In genomic region chr17:77281904-77282367, GRCh38 we compare ENCODE assay signal across 8 cellular contexts.
DNase-seq lines count a peak whose midpoint lies in the region; ATAC-seq and TF ChIP-seq lines count a peak whose summit lies in the region.

No MANE protein-coding gene starts in this region.

- H3K9me3 ChIP-seq in colonic mucosa (no peaks in the 10 kb centered on the region), neural cell (ENCODE audit: low read length) (no peaks in the 10 kb centered on the region)

- H3K4me2 ChIP-seq in KMS-11, result peak overlapping the region; percentile 92
- peak overlapping the region; percentile 33 for H3K4me2 ChIP-seq in neural cell (ENCODE audit: low read length)

- H3F3A ChIP-seq in neural cell (ENCODE audit: insufficient read depth, low read length, poor library complexity, severe bottlenecking), result no peaks in the 10 kb centered on the region

- H3K9ac ChIP-seq in KMS-11 (peak overlapping the region; percentile 56; the same call in 1 of the 2 replicates), colonic mucosa (ENCODE audit: low read depth in 2 of 2, low read length in 2 of 2) (peak overlapping the region; percentile 89 to 93), neural cell (ENCODE audit: low read length) (peak overlapping the region; percentile 13)

- TF ChIP-seq RAD21 in neural cell (conservative IDR thresholded peaks at IDR 0.05), result no peak

- H3K27ac ChIP-seq in KMS-11, result no peak overlapping the region
- peak overlapping the region; percentile 86 for H3K27ac ChIP-seq in colonic mucosa
- H3K27ac ChIP-seq in neural cell (ENCODE audit: low read length), result no peak overlapping the region

- no peak overlapping the region for H3K4me3 ChIP-seq in KMS-11 (IDR thresholded peaks at IDR 0.05; ENCODE audit: insufficient read depth, low read depth, low read length)
- peak overlapping the region; percentile 73 for H3K4me3 ChIP-seq in colonic mucosa
- H3K4me3 ChIP-seq in neural cell (ENCODE audit: low read length), result peak overlapping the region; percentile 77

- no peaks in the 10 kb centered on the region for H3K79me2 ChIP-seq in KMS-11 (ENCODE audit: insufficient read depth, low read depth)
- H3K79me2 ChIP-seq in neural cell (replicated peaks; ENCODE audit: insufficient read depth, low read length), result no peaks in the 10 kb centered on the region

- H3K9me2 ChIP-seq in neural cell (ENCODE audit: insufficient read depth, low read length), result no peaks in the 10 kb centered on the region

- DNase-seq in colonic mucosa (peak; percentile 74), HUDEP-2 (lab: John Stamatoyannopoulos, UW; ENCODE audit: unreplicated experiment in 76 of 76) (no peak), Right ventricle myocardium inferior (ENCODE audit: missing footprints) (no peak), GOT3 (lab: John Stamatoyannopoulos, UW) (no peak)
- DNase-seq in stimulated activated CD4-positive, alpha-beta T cell treated with anti-CD3 and anti-CD28 coated beads, Interleukin-15, amount 100 ng/mL, for 24 hours, result no peak

- intact Hi-C loops in colonic mucosa (cut with DNase I), result no loop called here
- intact Hi-C loops in Right ventricle myocardium inferior (cut with DNase I), result no loop called here

- TF ChIP-seq CTCF in KMS-11 (conservative IDR thresholded peaks at IDR 0.05; ENCODE audit: low read depth, low read length) (no peak), colonic mucosa (IDR thresholded peaks at IDR 0.05) (no peak), neural cell (IDR thresholded peaks at IDR 0.05; ENCODE audit: poor library complexity, severe bottlenecking) (no peak)

- H4K20me1 ChIP-seq in KMS-11 (ENCODE audit: insufficient read depth) (no peaks in the 10 kb centered on the region), neural cell (ENCODE audit: insufficient read depth) (no peaks in the 10 kb centered on the region)

- H3K4me1 ChIP-seq in KMS-11 (ENCODE audit: low read depth, poor library complexity, severe bottlenecking), result peaks cover 7% of the 10 kb centered on the region
- peaks cover 20% of the 10 kb centered on the region for H3K4me1 ChIP-seq in colonic mucosa

- peak overlapping the region; percentile 95 for H2AFZ ChIP-seq in KMS-11 (ENCODE audit: low read depth)
- H2AFZ ChIP-seq in neural cell (ENCODE audit: low read depth, low read length), result no peak overlapping the region

- peaks cover 6% of the 10 kb centered on the region; the same call in 1 of the 2 replicates for H3K27me3 ChIP-seq in KMS-11 (ENCODE audit: insufficient read depth, low read depth)
- H3K27me3 ChIP-seq in colonic mucosa, result no peaks in the 10 kb centered on the region
- H3K27me3 ChIP-seq in neural cell (ENCODE audit: insufficient read depth, low read depth, low read length), result peaks cover 39% of the 10 kb centered on the region

- ATAC-seq in GM18502 (IDR thresholded peaks at IDR 0.05; ENCODE audit: poor library complexity, unreplicated experiment) (peak; percentile 7), Right ventricle myocardium inferior (no peak)

- TF ChIP-seq EP300 in neural cell (conservative IDR thresholded peaks at IDR 0.05; ENCODE audit: poor library complexity, severe bottlenecking), result no peak

- H3K36me3 ChIP-seq in KMS-11 (ENCODE audit: insufficient read depth), result no peaks in the 10 kb centered on the region
- H3K36me3 ChIP-seq in colonic mucosa, result no peaks in the 10 kb centered on the region
- no peaks in the 10 kb centered on the region for H3K36me3 ChIP-seq in neural cell (ENCODE audit: insufficient read depth, low read length)

TF ChIP-seq in neural cell, 6 proteins besides CTCF, POLR2A, EP300 and RAD21:
- TF ChIP-seq TAF1 (IDR thresholded peaks at IDR 0.05; ENCODE audit: low read depth) (no peak), MXI1 (conservative IDR thresholded peaks at IDR 0.05; ENCODE audit: poor library complexity, severe bottlenecking) (no peak), SMC3 (conservative IDR thresholded peaks at IDR 0.05; ENCODE audit: poor library complexity) (no peak), EZH2 (IDR thresholded peaks at IDR 0.05; ENCODE audit: borderline replicate concordance, insufficient read depth, low read length, poor library complexity, severe bottlenecking) (no peak), REST (IDR thresholded peaks at IDR 0.05; ENCODE audit: borderline replicate concordance) (no peak), POLR2AphosphoS5 (IDR thresholded peaks at IDR 0.05) (no peak)

Comparison
In these comparisons a context has a peak if more than half of its experiments do, and no peak if none do; other contexts are left out.
1. H3K9ac ChIP-seq: peak in every context shown above with its lines; median percentile 91 in colonic mucosa; 56 in KMS-11; 13 in neural cell.